ENCODE assay signal across 22 cellular contexts in genomic region chr5:131405674-131406073, GRCh38.
A peak's percentile ranks its signal among the peaks of the same experiment; 100 is the strongest.
DNase-seq lines count a peak whose midpoint lies in the region; ATAC-seq, FAIRE-seq and TF ChIP-seq lines count a peak whose summit lies in the region.
"Had no signal": no experiment of that assay in that cellular context is flagged by ENCODE, and none has a peak within 500 bp of the region (broad histone marks: within the 10 kb centered on the region; RNA-seq: fewer than 3 reads in every experiment).

No MANE protein-coding gene starts in this region.

- intact Hi-C loops in activated CD4-positive, alpha-beta T cell treated with anti-CD3 and anti-CD28 coated beads, Interleukin-2, amount 10 ng/mL, durations not matched to agents 24 days and 14 days (cut with micrococcal nuclease): no loop called here

- H3K27ac Mint-ChIP-seq in activated CD4-positive, alpha-beta T cell treated with anti-CD3 and anti-CD28 coated beads, Interleukin-2, amount 10 ng/mL, durations not matched to agents 24 days and 14 days: no peak overlapping the region
- peak overlapping the region; percentile 24 for H3K27ac Mint-ChIP-seq in activated naive CD8-positive, alpha-beta T cell treated with anti-CD3 and anti-CD28 coated beads, Interleukin-2, amount 50 U/mL, for 24 hours
- H3K27ac Mint-ChIP-seq in chondrocyte (ENCODE audit: unreplicated experiment): no peak overlapping the region

- no peak overlapping the region for H3K4me3 Mint-ChIP-seq in activated CD4-positive, alpha-beta T cell treated with anti-CD3 and anti-CD28 coated beads, Interleukin-2, amount 10 ng/mL, durations not matched to agents 24 days and 14 days
- no peak overlapping the region for H3K4me3 Mint-ChIP-seq in activated naive CD8-positive, alpha-beta T cell treated with anti-CD3 and anti-CD28 coated beads, Interleukin-2, amount 50 U/mL, for 24 hours
- no peak overlapping the region for H3K4me3 Mint-ChIP-seq in chondrocyte (ENCODE audit: unreplicated experiment)
- H3K4me3 Mint-ChIP-seq: WTC11 had no signal

- no peak for FAIRE-seq in GM12892 (lab: Jason Lieb, UNC)
- FAIRE-seq: endometrium had no signal

- peaks cover 50% of the 10 kb centered on the region for H3K36me3 ChIP-seq in neutrophil

- no peaks in the 10 kb centered on the region for H3K27me3 ChIP-seq in neutrophil
- H3K27me3 ChIP-seq: BLaER1 treated with 17β-estradiol and CSF1 and Interleukin-3, amounts not matched to agents 10 nM and 100 nM; left lung; upper lobe of right lung had no signal

- H3K9me3 ChIP-seq in neutrophil: no peaks in the 10 kb centered on the region
- H3K9me3 ChIP-seq: upper lobe of right lung had no signal

- H3K4me1 Mint-ChIP-seq in activated CD4-positive, alpha-beta T cell treated with anti-CD3 and anti-CD28 coated beads, Interleukin-2, amount 10 ng/mL, durations not matched to agents 24 days and 14 days: peaks cover 8% of the 10 kb centered on the region
- H3K4me1 Mint-ChIP-seq in activated naive CD8-positive, alpha-beta T cell treated with anti-CD3 and anti-CD28 coated beads, Interleukin-2, amount 50 U/mL, for 24 hours: peaks cover 4% of the 10 kb centered on the region
- peaks cover 2% of the 10 kb centered on the region for H3K4me1 Mint-ChIP-seq in chondrocyte (ENCODE audit: low read depth)
- H3K4me1 Mint-ChIP-seq: WTC11 had no signal

- ATAC-seq in activated naive CD8-positive, alpha-beta T cell treated with anti-CD3 and anti-CD28 coated beads, Interleukin-2, amount 50 U/mL, for 24 hours: no peak
- ATAC-seq: left lung, upper lobe of right lung had no signal

- peaks cover 0 to 13% of the 10 kb centered on the region in 2 experiments for H3K4me1 ChIP-seq in neutrophil (ENCODE audit: control insufficient read depth in 1 of 2, insufficient read depth in 1 of 2, low read depth in 1 of 2, low read length in 1 of 2)
- H3K4me1 ChIP-seq: BLaER1 treated with 17β-estradiol and CSF1 and Interleukin-3, amounts not matched to agents 10 nM and 100 nM; left lung; upper lobe of right lung had no signal

- no peak for TF ChIP-seq CTCF in neutrophil (IDR thresholded peaks at IDR 0.05)
- TF ChIP-seq CTCF in chondrocyte (IDR thresholded peaks at IDR 0.05): no peak

- peak overlapping the region; percentile 36 for H3K27ac ChIP-seq in neutrophil
- H3K27ac ChIP-seq: BLaER1 treated with 17β-estradiol and CSF1 and Interleukin-3, amounts not matched to agents 10 nM and 100 nM; left lung; upper lobe of right lung had no signal

- peaks cover 35% of the 10 kb centered on the region for H3K9me3 Mint-ChIP-seq in activated CD4-positive, alpha-beta T cell treated with anti-CD3 and anti-CD28 coated beads, Interleukin-2, amount 10 ng/mL, durations not matched to agents 24 days and 14 days
- peaks cover 21% of the 10 kb centered on the region for H3K9me3 Mint-ChIP-seq in activated naive CD8-positive, alpha-beta T cell treated with anti-CD3 and anti-CD28 coated beads, Interleukin-2, amount 50 U/mL, for 24 hours
- peaks cover 18% of the 10 kb centered on the region for H3K9me3 Mint-ChIP-seq in chondrocyte (ENCODE audit: low read depth)

- H3K36me3 Mint-ChIP-seq in activated CD4-positive, alpha-beta T cell treated with anti-CD3 and anti-CD28 coated beads, Interleukin-2, amount 10 ng/mL, durations not matched to agents 24 days and 14 days (ENCODE audit: low read depth): peaks cover 81% of the 10 kb centered on the region
- peaks cover 73% of the 10 kb centered on the region for H3K36me3 Mint-ChIP-seq in activated naive CD8-positive, alpha-beta T cell treated with anti-CD3 and anti-CD28 coated beads, Interleukin-2, amount 50 U/mL, for 24 hours (ENCODE audit: low read depth)
- H3K36me3 Mint-ChIP-seq in chondrocyte (ENCODE audit: low read depth): peaks cover 40% of the 10 kb centered on the region

- H3K4me3 ChIP-seq in neutrophil (ENCODE audit: low read depth in 1 of 2, low read length in 1 of 2): no peak overlapping the region
- H3K4me3 ChIP-seq: BLaER1 treated with 17β-estradiol and CSF1 and Interleukin-3, amounts not matched to agents 10 nM and 100 nM; left lung; smooth muscle cell; upper lobe of right lung had no signal

- 0 out of 2 replicates have a peak, but pooled peaks have one; percentile 15 for TF ChIP-seq POLR2A in GM12892 (IDR thresholded peaks at IDR 0.05; ENCODE audit: low read depth, low read length)

- H3K27me3 Mint-ChIP-seq in activated CD4-positive, alpha-beta T cell treated with anti-CD3 and anti-CD28 coated beads, Interleukin-2, amount 10 ng/mL, durations not matched to agents 24 days and 14 days: no peaks in the 10 kb centered on the region
- no peaks in the 10 kb centered on the region for H3K27me3 Mint-ChIP-seq in activated naive CD8-positive, alpha-beta T cell treated with anti-CD3 and anti-CD28 coated beads, Interleukin-2, amount 50 U/mL, for 24 hours
- H3K27me3 Mint-ChIP-seq in chondrocyte (ENCODE audit: low read depth): no peaks in the 10 kb centered on the region

- peak; percentile 55 for DNase-seq in activated CD4-positive, alpha-beta T cell treated with anti-CD3 and anti-CD28 coated beads, Interleukin-2, amount 10 ng/mL, durations not matched to agents 24 days and 14 days
- no peak for DNase-seq in activated CD4-positive, alpha-beta T cell treated with anti-CD3 and anti-CD28 coated beads for 48 hours
- no peak for DNase-seq in GM12892 (ENCODE audit: insufficient read length)
- DNase-seq in activated naive CD8-positive, alpha-beta T cell treated with anti-CD3 and anti-CD28 coated beads, Interleukin-2, amount 50 U/mL, for 24 hours: no peak
- no peak for DNase-seq in NCI-H2107 (lab: John Stamatoyannopoulos, UW)
- DNase-seq in chondrocyte (ENCODE audit: low spot score): no peak
- DNase-seq in HT-29 (ENCODE audit: low spot score): no peak
- DNase-seq: activated gamma-delta T cell; DMS 273 treated with DMSO at 0.1 percent for 48 hours; HCEC 1CT; head of caudate nucleus; left lung; NCI-H1048; NCI-H2081; NCI-H510A treated with DMSO at 0.1 percent for 48 hours; stimulated activated CD4-positive, alpha-beta T cell treated with anti-CD3 and anti-CD28 coated beads, Interleukin-2, amount 100 ng/mL, for 48 hours; upper lobe of right lung had no signal
